In the genomic region with DNA sequence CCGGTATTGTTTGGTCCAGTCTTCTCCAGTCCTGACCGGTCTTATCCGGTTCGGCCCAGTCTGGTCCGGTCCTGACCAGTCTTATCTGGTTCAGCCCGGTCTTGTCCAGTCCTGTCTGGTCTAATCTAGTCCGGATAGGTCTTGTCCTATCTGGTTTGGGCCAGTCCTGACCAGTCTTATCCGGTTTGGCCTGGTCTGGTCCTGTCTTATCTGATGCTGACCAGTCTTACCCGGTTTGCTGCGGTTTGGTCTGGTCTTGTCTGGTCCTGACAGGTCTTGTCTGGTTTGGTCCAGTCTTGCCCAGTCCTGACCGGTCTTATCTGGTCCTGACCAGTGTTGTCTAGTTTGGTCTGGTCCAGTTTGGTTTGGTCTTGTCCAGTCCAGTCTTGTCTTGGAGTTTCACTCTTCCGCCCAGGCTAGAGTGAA, we compare ENCODE assay signal across 12 cellular contexts. TPM values are rescaled to one million over a fixed set of nuclear protein-coding genes. Genes with fewer than 3 reads are reported as not detected.
A peak's percentile ranks its signal among the peaks of the same experiment; 100 is the strongest.
DNase-seq lines count a peak whose midpoint lies in the region; ATAC-seq, FAIRE-seq and TF ChIP-seq lines count a peak whose summit lies in the region.
"Had no signal": no experiment of that assay in that cellular context is flagged by ENCODE, and none has a peak within 500 bp of the region (broad histone marks: within the 10 kb centered on the region; RNA-seq: fewer than 3 reads in every experiment).

No MANE protein-coding gene starts in this region.

- peak; percentile 40; the same call in 1 of the 2 replicates for TF ChIP-seq POLR2A in K562 (conservative IDR thresholded peaks at IDR 0.05)

- peak; percentile 35; the same call in 1 of the 2 replicates for TF ChIP-seq EP300 in K562 (IDR thresholded peaks at IDR 0.05; ENCODE audit: low read length)

- CTCF ChIA-PET in K562 (lab: Yijun Ruan, JAX; ENCODE audit: low intra/inter-chr PET ratio), result no interaction called here

- WGBS in GM23248 (ENCODE audit: low coverage in 1 of 2, low lambda C conversion rate in 2 of 2, missing lambda C conversion rate in 2 of 2), 2 experiments, result 96 to 99% methylated on average over 12 of the region's 12 CpGs
- 87% methylated on average over 12 of the region's 12 CpGs for WGBS in K562 (ENCODE audit: insufficient coverage, low coverage, missing lambda C conversion rate)

- peak overlapping the region; percentile 69 for H3K27ac ChIP-seq in ACC112 (ENCODE audit: low read depth, low read length)
- H3K27ac ChIP-seq in GM23248, result no peak overlapping the region
- H3K27ac ChIP-seq in K562 (ENCODE audit: extremely low read depth, low read depth, low read length), result peak overlapping the region; percentile 79
- no peak overlapping the region for H3K27ac ChIP-seq in lower lobe of right lung
- H3K27ac ChIP-seq: transverse colon had no signal

- in situ Hi-C loops in GM23248 (cut with MboI) (no loop called here), K562 (cut with MboI) (no loop called here)

- no peaks in the 10 kb centered on the region for H3K4me1 ChIP-seq in ACC112 (ENCODE audit: control insufficient read depth, insufficient read depth, low read length, unreplicated experiment)
- no peaks in the 10 kb centered on the region for H3K4me1 ChIP-seq in GM23248 (ENCODE audit: insufficient read depth)
- H3K4me1 ChIP-seq in K562 (replicated peaks in 1 of 2; ENCODE audit: control insufficient read depth in 2 of 2, insufficient read depth in 2 of 2, low read length in 2 of 2), result no peaks in the 10 kb centered on the region
- H3K4me1 ChIP-seq in lower lobe of right lung, result no peaks in the 10 kb centered on the region
- H3K4me1 ChIP-seq: transverse colon had no signal

- H3K4me2 ChIP-seq in GM23248 (ENCODE audit: unreplicated experiment) (no peak overlapping the region), K562 (ENCODE audit: insufficient read depth, low read length) (no peak overlapping the region)

- H4K20me1 ChIP-seq in GM23248 (ENCODE audit: insufficient read depth) (no peaks in the 10 kb centered on the region), K562 (replicated peaks; ENCODE audit: control insufficient read depth, insufficient read depth, low read length) (no peaks in the 10 kb centered on the region)

- no peak for TF ChIP-seq CTCF in K562 (IDR thresholded peaks at IDR 0.05 in 2 of 3, conservative IDR thresholded peaks at IDR 0.05 in 1 of 3; ENCODE audit: insufficient read depth in 2 of 3, low read depth in 1 of 3, low read length in 3 of 3)
- no peak for TF ChIP-seq CTCF in lower lobe of right lung (IDR thresholded peaks at IDR 0.05)

- H3F3A ChIP-seq in GM23248 (ENCODE audit: insufficient read depth), result peaks cover 15% of the 10 kb centered on the region

- POLR2A ChIA-PET in K562 (lab: Yijun Ruan, JAX), result interaction anchor here (1.2 to 1.6 kb wide), 2 partner anchors 16 to 29 kb away, joined by 3 to 4 read pairs; no protein-coding TSS in a partner anchor

- no peaks in the 10 kb centered on the region for H3K27me3 ChIP-seq in ACC112 (ENCODE audit: insufficient read depth, low read length)
- H3K27me3 ChIP-seq in GM23248 (replicated peaks; ENCODE audit: insufficient read depth), result no peaks in the 10 kb centered on the region
- no peaks in the 10 kb centered on the region for H3K27me3 ChIP-seq in K562 (ENCODE audit: control insufficient read depth in 2 of 2, insufficient read depth in 2 of 2, low read length in 2 of 2)
- no peaks in the 10 kb centered on the region for H3K27me3 ChIP-seq in lower lobe of right lung (ENCODE audit: low read depth)
- H3K27me3 ChIP-seq: transverse colon had no signal

- peak; percentile 44 for ATAC-seq in K562
- ATAC-seq in lower lobe of right lung, result peak; percentile 14 to 30
- no peak for ATAC-seq in GM19452 (IDR thresholded peaks at IDR 0.05; ENCODE audit: unreplicated experiment)
- ATAC-seq: left ventricle myocardium superior had no signal

- H2AFZ ChIP-seq in ACC112 (ENCODE audit: low read length, unreplicated experiment) (no peak overlapping the region), GM23248 (no peak overlapping the region), K562 (ENCODE audit: low read depth, low read length) (no peak overlapping the region)

- no peak overlapping the region for H3K4me3 ChIP-seq in ACC112 (ENCODE audit: low read depth, low read length)
- no peak overlapping the region for H3K4me3 ChIP-seq in GM23248
- H3K4me3 ChIP-seq in K562, result no peak overlapping the region
- no peak overlapping the region for H3K4me3 ChIP-seq in lower lobe of right lung
- H3K4me3 ChIP-seq: transverse colon had no signal

- H3K36me3 ChIP-seq in ACC112 (ENCODE audit: insufficient read depth, low read length) (peaks cover 89% of the 10 kb centered on the region), GM23248 (ENCODE audit: low read depth) (peaks cover 94% of the 10 kb centered on the region), K562 (ENCODE audit: control insufficient read depth, insufficient read depth, low read length) (peaks cover 100% of the 10 kb centered on the region), lower lobe of right lung (peaks cover 100% of the 10 kb centered on the region)

- intact Hi-C loops in K562 (cut with micrococcal nuclease), result no loop called here
- intact Hi-C loops in lower lobe of right lung (cut with DNase I), result no loop called here

- no peaks in the 10 kb centered on the region for H3K9me1 ChIP-seq in K562 (ENCODE audit: control insufficient read depth, insufficient read depth, low read length)

- DNase-seq in GM23248 (peak; percentile 13), K562 (ENCODE audit: extremely low read depth in 1 of 4, low spot score in 3 of 4) (peak; percentile 26 to 43 (median 39)), lower lobe of right lung (no peak), COLO668 (lab: John Stamatoyannopoulos, UW; ENCODE audit: unreplicated experiment) (no peak), SKM-1 (lab: John Stamatoyannopoulos, UW; ENCODE audit: unreplicated experiment) (no peak), NCI-H1092 treated with DMSO at 0.1 percent for 48 hours (lab: John Stamatoyannopoulos, UW) (no peak)
- DNase-seq: left ventricle myocardium superior, NCI-H1048, NCI-H748 treated with DMSO at 0.1 percent for 48 hours, transverse colon had no signal

- H3K9me3 ChIP-seq in GM23248 (ENCODE audit: low read depth) (no peaks in the 10 kb centered on the region), K562 (replicated peaks; ENCODE audit: control insufficient read depth, insufficient read depth, low read depth, low read length) (no peaks in the 10 kb centered on the region), lower lobe of right lung (no peaks in the 10 kb centered on the region)
- H3K9me3 ChIP-seq: transverse colon had no signal

- H3K79me2 ChIP-seq in ACC112 (ENCODE audit: control insufficient read depth, insufficient read depth, low read length, unreplicated experiment) (peaks cover 28% of the 10 kb centered on the region), GM23248 (ENCODE audit: insufficient read depth) (peaks cover 70% of the 10 kb centered on the region), K562 (ENCODE audit: control insufficient read depth, insufficient read depth, low read length) (peaks cover 22% of the 10 kb centered on the region; the same call in 2 of the 3 replicates)

- H3K9ac ChIP-seq in GM23248 (no peak overlapping the region), K562 (ENCODE audit: insufficient read depth in 1 of 2, low read depth in 2 of 2, low read length in 2 of 2) (peak overlapping the region in 1 of 2 experiments; percentile 17; a peak in 1 of 4 replicates)

- BruUV-seq in K562 (replicated peaks; lab: Mats Ljungman, UMichigan), result no TSS peak

- TF ChIP-seq RAD21 in K562 (CRISPR knock-in tag; conservative IDR thresholded peaks at IDR 0.05 in 1 of 2, IDR thresholded peaks at IDR 0.05 in 1 of 2), result no peak

- FAIRE-seq in K562 (lab: Jason Lieb, UNC), result no peak

- H3K9me2 ChIP-seq in GM23248 (ENCODE audit: insufficient read depth), result no peaks in the 10 kb centered on the region

TF ChIP-seq in K562, 482 proteins besides CTCF, POLR2A, EP300 and RAD21 (continues in another document):
- TF ChIP-seq ZEB2 (IDR thresholded peaks at IDR 0.05) (no peak), ZNF197 (CRISPR knock-in tag; IDR thresholded peaks at IDR 0.05; ENCODE audit: low read depth) (no peak), RBM17 (IDR thresholded peaks at IDR 0.05; ENCODE audit: borderline replicate concordance, low read depth, low read length) (no peak)
- TF ChIP-seq, protein P1, sequence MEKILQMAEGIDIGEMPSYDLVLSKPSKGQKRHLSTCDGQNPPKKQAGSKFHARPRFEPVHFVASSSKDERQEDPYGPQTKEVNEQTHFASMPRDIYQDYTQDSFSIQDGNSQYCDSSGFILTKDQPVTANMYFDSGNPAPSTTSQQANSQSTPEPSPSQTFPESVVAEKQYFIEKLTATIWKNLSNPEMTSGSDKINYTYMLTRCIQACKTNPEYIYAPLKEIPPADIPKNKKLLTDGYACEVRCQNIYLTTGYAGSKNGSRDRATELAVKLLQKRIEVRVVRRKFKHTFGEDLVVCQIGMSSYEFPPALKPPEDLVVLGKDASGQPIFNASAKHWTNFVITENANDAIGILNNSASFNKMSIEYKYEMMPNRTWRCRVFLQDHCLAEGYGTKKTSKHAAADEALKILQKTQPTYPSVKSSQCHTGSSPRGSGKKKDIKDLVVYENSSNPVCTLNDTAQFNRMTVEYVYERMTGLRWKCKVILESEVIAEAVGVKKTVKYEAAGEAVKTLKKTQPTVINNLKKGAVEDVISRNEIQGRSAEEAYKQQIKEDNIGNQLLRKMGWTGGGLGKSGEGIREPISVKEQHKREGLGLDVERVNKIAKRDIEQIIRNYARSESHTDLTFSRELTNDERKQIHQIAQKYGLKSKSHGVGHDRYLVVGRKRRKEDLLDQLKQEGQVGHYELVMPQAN (IDR thresholded peaks at IDR 0.05; ENCODE audit: borderline replicate concordance), result no peak

RNA-seq across cellular contexts. Expression of a gene that starts 30.1 kb away (rescaled TPM):
- 97.9 and 98.0 TPM in 2 replicates for total RNA-seq in GM23248 (2014; rRNA removed; shearing (Covaris generic))
- 67.6 and 70.9 TPM in 2 replicates for polyA plus RNA-seq in GM23248 (2016; fragmentation: Nextera tagmentation; extraction: Ambion mirVana)
- 182 and 518 TPM in 2 replicates for total RNA-seq in K562 (2011; cell fraction: chromatin; rRNA removed; ENCODE audit: low replicate concordance)
- 112 and 145 TPM in 2 replicates for total RNA-seq in K562 (2011; cell fraction: nucleolus; rRNA removed)
- total RNA-seq in K562 (2011; cell fraction: nucleoplasm; rRNA removed), result 168 and 205 TPM in 2 replicates
- 234 and 269 TPM in 2 replicates for total RNA-seq in K562 (2014; rRNA removed)
- 355 and 364 TPM in 2 replicates for total RNA-seq in K562 (2014; rRNA removed; fragmentation: Illumina TruSeq; extraction: Trizol)
- 395 and 409 TPM in 2 replicates for total RNA-seq in K562 (2015; rRNA removed; fragmentation: Illumina TruSeq; extraction: Trizol)
- 329 and 341 TPM in 2 replicates for total RNA-seq in K562 (2021)
- polyA plus RNA-seq in K562 (2011; rRNA removed), result 241 and 373 TPM in 2 replicates
- polyA plus RNA-seq in K562 (2011; cell fraction: cytosol; rRNA removed), result 153 and 188 TPM in 2 replicates
- polyA plus RNA-seq in K562 (2011; cell fraction: nucleus; rRNA removed), result 193 and 234 TPM in 2 replicates
- polyA plus RNA-seq in K562 (2012), result 141 and 260 TPM in 2 replicates
- 265 and 294 TPM in 2 replicates for polyA plus RNA-seq in K562 (2014; fragmentation: Illumina TruSeq; extraction: Trizol)
- 100 to 1,000 TPM; 100 to 246 TPM for polyA plus RNA-seq in K562 (2014; fragmentation: Nextera tagmentation; extraction: Ambion mirVana)
- 275 and 300 TPM in 2 replicates for polyA plus RNA-seq in K562 (2014; rRNA removed)
- polyA minus RNA-seq in K562 (2011; rRNA and poly(A)+ RNA removed), result 621 and 707 TPM in 2 replicates
- polyA minus RNA-seq in K562 (2011; cell fraction: cytosol; rRNA and poly(A)+ RNA removed), result 125 and 221 TPM in 2 replicates
- 236 and 384 TPM in 2 replicates for polyA minus RNA-seq in K562 (2011; cell fraction: nucleus; rRNA and poly(A)+ RNA removed)
- total RNA-seq in lower lobe of right lung, result 121 TPM

Comparison
In these comparisons a context has a peak if more than half of its experiments do, and no peak if none do; other contexts are left out.
1. H3K27ac ChIP-seq: peak in ACC112 (single experiment) and K562 (single experiment); none in GM23248 (single experiment) and lower lobe of right lung (single experiment).
2. DNase-seq: peak in GM23248 (single experiment) and K562 (4 of 4); none in lower lobe of right lung (single experiment), COLO668 (single experiment), SKM-1 (single experiment) and NCI-H1092 treated with DMSO at 0.1 percent for 48 hours (single experiment).